ENCODE assay signal across 18 cellular contexts in the genomic region with DNA sequence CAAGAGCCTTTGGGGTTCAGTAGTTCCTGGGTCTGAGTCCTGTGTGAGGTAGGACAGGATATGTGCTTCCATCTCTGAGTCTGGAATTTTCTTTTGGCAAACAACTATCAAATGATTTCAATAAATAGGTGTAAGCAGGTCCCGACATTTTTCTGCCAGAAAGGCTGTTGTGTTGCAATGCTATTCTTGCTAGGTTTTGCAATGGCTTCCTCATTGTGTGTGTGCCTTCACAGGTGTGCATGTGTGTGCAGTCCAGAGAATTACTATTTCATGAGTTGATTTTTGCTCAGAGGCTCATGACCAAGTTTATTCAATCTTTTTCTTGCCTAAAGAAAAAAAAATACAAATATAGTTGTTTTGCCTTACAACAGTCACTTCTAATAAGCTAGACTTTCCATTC.
"Had no signal": no experiment of that assay in that cellular context is flagged by ENCODE, and none has a peak within 500 bp of the region (broad histone marks: within the 10 kb centered on the region; RNA-seq: fewer than 3 reads in every experiment).

No MANE protein-coding gene starts in this region.

- H3K27ac Mint-ChIP-seq: naive B cell; stimulated activated memory B cell treated with anti-CD40 and anti-IgM and Interleukin-4, amounts not matched to agents 10 μg/mL and 1 μg/mL and 100 μg/mL, for 72 hours; stimulated activated naive CD8-positive, alpha-beta T cell treated with anti-CD3 and anti-CD28 coated beads, Interleukin-15, Interleukin-2, amounts not matched to agents 100 ng/mL and 50 ng/mL, for 24 hours had no signal

- H3K36me3 Mint-ChIP-seq: naive B cell; stimulated activated memory B cell treated with anti-CD40 and anti-IgM and Interleukin-4, amounts not matched to agents 10 μg/mL and 1 μg/mL and 100 μg/mL, for 72 hours had no signal

- H3K4me1 Mint-ChIP-seq: naive B cell; stimulated activated memory B cell treated with anti-CD40 and anti-IgM and Interleukin-4, amounts not matched to agents 10 μg/mL and 1 μg/mL and 100 μg/mL, for 72 hours had no signal

- H3K9me3 Mint-ChIP-seq: naive B cell; nephron; stimulated activated memory B cell treated with anti-CD40 and anti-IgM and Interleukin-4, amounts not matched to agents 10 μg/mL and 1 μg/mL and 100 μg/mL, for 72 hours; stimulated activated naive CD8-positive, alpha-beta T cell treated with anti-CD3 and anti-CD28 coated beads, Interleukin-15, Interleukin-2, amounts not matched to agents 100 ng/mL and 50 ng/mL, for 24 hours had no signal

- H3K4me3 Mint-ChIP-seq: naive B cell; nephron; stimulated activated memory B cell treated with anti-CD40 and anti-IgM and Interleukin-4, amounts not matched to agents 10 μg/mL and 1 μg/mL and 100 μg/mL, for 72 hours; stimulated activated naive CD8-positive, alpha-beta T cell treated with anti-CD3 and anti-CD28 coated beads, Interleukin-15, Interleukin-2, amounts not matched to agents 100 ng/mL and 50 ng/mL, for 24 hours had no signal

- H3K4me1 ChIP-seq: colonic mucosa, heart left ventricle, lower lobe of right lung, psoas muscle, right lobe of liver, testis, transverse colon had no signal

- DNase-seq: cerebellar nuclear complex; colonic mucosa; dermis blood vessel endothelial cell; heart left ventricle; hippocampal formation; left ventricle myocardium inferior; lower lobe of right lung; mesendoderm; naive B cell; psoas muscle; retina; right lobe of liver; stimulated activated CD4-positive, alpha-beta T cell treated with anti-CD3 and anti-CD28 coated beads, Interleukin-4, amount 100 ng/mL, for 24 hours; testis; transverse colon had no signal

- H3K36me3 ChIP-seq: colonic mucosa, heart left ventricle, left ventricle myocardium inferior, lower lobe of right lung, right lobe of liver, transverse colon had no signal

- H3K4me3 ChIP-seq: colonic mucosa, heart left ventricle, left ventricle myocardium inferior, lower lobe of right lung, psoas muscle, right lobe of liver, testis, transverse colon had no signal

- H3K27me3 ChIP-seq: colonic mucosa, right lobe of liver, testis had no signal

- H3K9me3 ChIP-seq: colonic mucosa, heart left ventricle, left ventricle myocardium inferior, lower lobe of right lung, psoas muscle, right lobe of liver, testis, transverse colon had no signal

- ATAC-seq: heart left ventricle; lower lobe of right lung; psoas muscle; stimulated activated memory B cell treated with anti-CD40 and anti-IgM and Interleukin-4, amounts not matched to agents 10 μg/mL and 1 μg/mL and 100 μg/mL, for 72 hours had no signal

- H3K27ac ChIP-seq: colonic mucosa, heart left ventricle, left ventricle myocardium inferior, lower lobe of right lung, psoas muscle, right lobe of liver, testis, transverse colon had no signal
